12 cellular contexts compared by ENCODE assay signal in the genomic region with DNA sequence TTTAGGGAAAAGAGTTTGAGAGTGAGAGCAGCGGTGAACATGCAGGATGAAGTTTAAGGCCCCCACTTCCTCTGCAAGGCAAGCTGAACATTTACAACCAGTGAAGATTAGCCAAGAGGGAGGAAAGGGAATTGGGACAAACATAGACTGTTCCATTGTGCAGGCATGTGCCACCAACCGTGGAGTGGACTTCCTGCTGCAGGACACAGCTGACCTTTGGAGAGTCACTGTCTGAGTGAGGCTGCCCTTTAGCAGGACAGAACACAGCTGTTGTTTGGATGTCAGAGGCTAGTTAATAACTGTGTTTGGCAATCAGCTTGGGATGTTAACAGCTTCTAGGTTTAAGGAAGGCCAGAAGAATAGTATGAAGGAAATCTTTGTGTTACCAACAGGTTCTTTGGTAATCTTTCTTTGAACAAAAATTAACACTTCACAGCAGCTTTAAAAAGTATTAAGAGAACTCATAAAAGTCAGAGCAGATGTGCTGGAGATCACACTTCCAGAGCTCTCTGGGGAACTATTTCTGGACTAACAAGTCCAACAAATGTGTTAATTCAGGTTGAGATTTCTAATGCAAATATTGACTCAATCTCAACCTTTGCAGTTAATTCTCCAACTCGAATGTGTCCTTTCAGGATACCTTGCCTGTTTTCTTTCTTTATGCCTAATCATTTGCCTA. TPM values are rescaled to one million over a fixed set of nuclear protein-coding genes. Genes with fewer than 3 reads are reported as not detected.
DNase-seq lines count a peak whose midpoint lies in the region; ATAC-seq and TF ChIP-seq lines count a peak whose summit lies in the region.
"Had no signal": no experiment of that assay in that cellular context is flagged by ENCODE, and none has a peak within 500 bp of the region (broad histone marks: within the 10 kb centered on the region; RNA-seq: fewer than 3 reads in every experiment).

No MANE protein-coding gene starts in this region.

- ATAC-seq in left lobe of liver (peak; percentile 97), HG03097 (IDR thresholded peaks at IDR 0.05; ENCODE audit: low FRiP score, unreplicated experiment) (no peak)
- ATAC-seq in stimulated activated naive B cell treated with anti-CD40 and anti-IgM and Interleukin-4, amounts not matched to agents 10 μg/mL and 1 μg/mL and 100 μg/mL, for 72 hours (replicated peaks): peak; percentile 53 to 68

- H3K4me1 Mint-ChIP-seq in endothelial cell (ENCODE audit: unreplicated experiment): peaks cover 66% of the 10 kb centered on the region
- H3K4me1 Mint-ChIP-seq in stimulated activated naive B cell treated with anti-CD40 and anti-IgM and Interleukin-4, amounts not matched to agents 10 μg/mL and 1 μg/mL and 100 μg/mL, for 72 hours: peaks cover 0 to 10% of the 10 kb centered on the region in 2 donors
- H3K4me1 Mint-ChIP-seq in CD8-positive, alpha-beta memory T cell: no peaks in the 10 kb centered on the region
- H3K4me1 Mint-ChIP-seq: memory B cell had no signal

- no peaks in the 10 kb centered on the region for H3K27me3 ChIP-seq in CD8-positive, alpha-beta memory T cell (ENCODE audit: insufficient read depth, low read length, poor library complexity, severe bottlenecking)

- no peak overlapping the region for H3K4me3 ChIP-seq in LNCaP clone FGC (ENCODE audit: low read depth, low read length)
- no peak overlapping the region for H3K4me3 ChIP-seq in CD8-positive, alpha-beta memory T cell (ENCODE audit: low read length)
- H3K4me3 ChIP-seq: SK-N-MC had no signal

- H3K9me3 Mint-ChIP-seq in endothelial cell (ENCODE audit: unreplicated experiment): no peaks in the 10 kb centered on the region
- no peaks in the 10 kb centered on the region for H3K9me3 Mint-ChIP-seq in stimulated activated naive B cell treated with anti-CD40 and anti-IgM and Interleukin-4, amounts not matched to agents 10 μg/mL and 1 μg/mL and 100 μg/mL, for 72 hours
- H3K9me3 Mint-ChIP-seq in CD8-positive, alpha-beta memory T cell: no peaks in the 10 kb centered on the region
- H3K9me3 Mint-ChIP-seq: memory B cell had no signal

- peak overlapping the region; percentile 57 for H3K4me3 Mint-ChIP-seq in endothelial cell (ENCODE audit: unreplicated experiment)
- no peak overlapping the region for H3K4me3 Mint-ChIP-seq in stimulated activated naive B cell treated with anti-CD40 and anti-IgM and Interleukin-4, amounts not matched to agents 10 μg/mL and 1 μg/mL and 100 μg/mL, for 72 hours
- no peak overlapping the region for H3K4me3 Mint-ChIP-seq in CD8-positive, alpha-beta memory T cell
- H3K4me3 Mint-ChIP-seq: memory B cell had no signal

- peak overlapping the region; percentile 91 for H3K27ac Mint-ChIP-seq in endothelial cell (ENCODE audit: unreplicated experiment)
- no peak overlapping the region for H3K27ac Mint-ChIP-seq in stimulated activated naive B cell treated with anti-CD40 and anti-IgM and Interleukin-4, amounts not matched to agents 10 μg/mL and 1 μg/mL and 100 μg/mL, for 72 hours
- H3K27ac Mint-ChIP-seq in CD8-positive, alpha-beta memory T cell: no peak overlapping the region
- H3K27ac Mint-ChIP-seq: memory B cell had no signal

- H3K27me3 Mint-ChIP-seq in endothelial cell (ENCODE audit: unreplicated experiment): peaks cover 3% of the 10 kb centered on the region
- H3K27me3 Mint-ChIP-seq in stimulated activated naive B cell treated with anti-CD40 and anti-IgM and Interleukin-4, amounts not matched to agents 10 μg/mL and 1 μg/mL and 100 μg/mL, for 72 hours: peaks cover 4 to 6% of the 10 kb centered on the region in 2 donors
- peaks cover 7 to 9% of the 10 kb centered on the region in 2 donors for H3K27me3 Mint-ChIP-seq in CD8-positive, alpha-beta memory T cell

- H3K36me3 ChIP-seq in CD8-positive, alpha-beta memory T cell (ENCODE audit: insufficient read depth, low read length): no peaks in the 10 kb centered on the region

- DNase-seq in LNCaP clone FGC (ENCODE audit: low read depth): peak; percentile 26
- DNase-seq in endothelial cell (ENCODE audit: low spot score): peak; percentile 59
- DNase-seq in left lobe of liver (ENCODE audit: low spot score): peak; percentile 81
- DNase-seq in stimulated activated naive B cell treated with anti-CD40 and anti-IgM and Interleukin-4, amounts not matched to agents 10 μg/mL and 1 μg/mL and 100 μg/mL, for 72 hours: no peak
- DNase-seq in activated CD4-positive, alpha-beta T cell treated with anti-CD3 and anti-CD28 coated beads, Interleukin-2, amount 50 U/mL, for 4 hours: no peak
- DNase-seq in CD8-positive, alpha-beta memory T cell: no peak
- DNase-seq in stimulated activated CD4-positive, alpha-beta T cell treated with anti-CD3 and anti-CD28 coated beads, Interleukin-12 subunit alpha, Interleukin-12 subunit beta, amount 100 ng/mL, for 4 hours: no peak
- DNase-seq: cerebellar nuclear complex, NCI-H187 treated with DMSO at 0.1 percent for 48 hours had no signal

- no peaks in the 10 kb centered on the region for H3K9me3 ChIP-seq in CD8-positive, alpha-beta memory T cell (ENCODE audit: low read length)

- POLR2A ChIA-PET in CD8-positive, alpha-beta memory T cell (lab: Charles Lee): no interaction called here

- H3K4me1 ChIP-seq in CD8-positive, alpha-beta memory T cell (ENCODE audit: insufficient read depth, low read length): no peaks in the 10 kb centered on the region

- CTCF ChIA-PET in CD8-positive, alpha-beta memory T cell (lab: Charles Lee): no interaction called here

- no peaks in the 10 kb centered on the region for H3K36me3 Mint-ChIP-seq in endothelial cell (ENCODE audit: low read depth, unreplicated experiment)
- H3K36me3 Mint-ChIP-seq in stimulated activated naive B cell treated with anti-CD40 and anti-IgM and Interleukin-4, amounts not matched to agents 10 μg/mL and 1 μg/mL and 100 μg/mL, for 72 hours: peaks cover 0 to 2% of the 10 kb centered on the region in 2 donors
- no peaks in the 10 kb centered on the region for H3K36me3 Mint-ChIP-seq in CD8-positive, alpha-beta memory T cell
- H3K36me3 Mint-ChIP-seq: memory B cell had no signal

- no peak overlapping the region for H3K27ac ChIP-seq in CD8-positive, alpha-beta memory T cell (ENCODE audit: low read depth, low read length)
- H3K27ac ChIP-seq: SK-N-MC had no signal

- TF ChIP-seq CTCF in LNCaP clone FGC (IDR thresholded peaks at IDR 0.05; ENCODE audit: control insufficient read depth, extremely low read depth, insufficient read depth) (no peak), endothelial cell (IDR thresholded peaks at IDR 0.05; ENCODE audit: unreplicated experiment) (no peak)

RNA-seq across cellular contexts. Expression of a gene that starts 31.4 kb away (rescaled TPM):
- total RNA-seq in endothelial cell (ENCODE audit: unreplicated experiment) (71.4 TPM), left lobe of liver (22.1 TPM)
- total RNA-seq in CD8-positive, alpha-beta memory T cell: under 1 TPM; 0.74 to 0.84 TPM
- not detected for polyA plus RNA-seq in CD8-positive, alpha-beta memory T cell

Comparison
In these comparisons a context has a peak if more than half of its experiments do, and no peak if none do; other contexts are left out.
1. DNase-seq: peak in LNCaP clone FGC (single experiment), endothelial cell (single experiment) and left lobe of liver (single experiment); none in stimulated activated naive B cell treated with anti-CD40 and anti-IgM and Interleukin-4, amounts not matched to agents 10 μg/mL and 1 μg/mL and 100 μg/mL, for 72 hours (single experiment), activated CD4-positive, alpha-beta T cell treated with anti-CD3 and anti-CD28 coated beads, Interleukin-2, amount 50 U/mL, for 4 hours (0 of 2), CD8-positive, alpha-beta memory T cell (0 of 5) and stimulated activated CD4-positive, alpha-beta T cell treated with anti-CD3 and anti-CD28 coated beads, Interleukin-12 subunit alpha, Interleukin-12 subunit beta, amount 100 ng/mL, for 4 hours (single experiment).
2. RNA of a gene that starts 31.4 kb away (total RNA-seq): 71.4 TPM in endothelial cell (single experiment) and 22.1 TPM in left lobe of liver (single experiment); 0.74 to 0.84 TPM in CD8-positive, alpha-beta memory T cell; every median in the first group is over 10 times any median in the second.